In the genomic region with DNA sequence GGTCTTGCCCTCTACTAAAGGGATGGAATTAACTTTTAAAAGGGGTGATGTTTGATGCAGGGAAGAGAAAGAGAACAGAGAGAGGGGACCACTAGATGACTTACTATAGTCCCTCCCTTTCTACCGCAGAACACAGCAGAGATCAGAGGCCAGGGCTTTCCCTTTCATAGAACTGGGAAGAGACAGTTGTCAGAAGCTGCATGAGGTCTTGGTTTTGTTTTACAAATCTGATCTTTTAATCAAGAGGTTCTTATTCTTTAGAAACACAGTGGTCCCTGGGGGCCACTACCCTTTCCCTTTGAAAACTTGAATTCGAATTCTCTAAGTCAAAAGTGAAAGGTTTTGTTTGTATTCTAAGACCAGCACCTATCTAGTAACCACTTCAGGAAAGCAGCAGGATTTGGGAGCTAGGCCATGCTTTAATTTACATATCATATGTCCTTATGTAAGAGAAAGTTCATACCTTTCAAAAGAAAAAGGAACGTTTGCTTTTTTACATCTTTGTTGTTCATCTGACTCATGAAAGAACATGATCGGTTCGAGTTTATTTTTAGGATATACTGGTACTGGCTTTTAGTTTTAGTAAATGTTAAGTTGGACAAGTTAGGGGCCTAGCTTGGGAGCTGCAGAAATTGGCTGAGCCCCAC, we compare ENCODE assay signal across 12 cellular contexts. TPM values are rescaled to one million over a fixed set of nuclear protein-coding genes. Genes with fewer than 3 reads are reported as not detected.
DNase-seq lines count a peak whose midpoint lies in the region; ATAC-seq and TF ChIP-seq lines count a peak whose summit lies in the region.
"Had no signal": no experiment of that assay in that cellular context is flagged by ENCODE, and none has a peak within 500 bp of the region (broad histone marks: within the 10 kb centered on the region; RNA-seq: fewer than 3 reads in every experiment).

No MANE protein-coding gene starts in this region.

- no peaks in the 10 kb centered on the region for H3K36me3 ChIP-seq in gastroesophageal sphincter

- peak overlapping the region; percentile 16 for H3K27ac Mint-ChIP-seq in activated CD4-positive, alpha-beta T cell treated with anti-CD3 and anti-CD28 coated beads for 36 hours
- H3K27ac Mint-ChIP-seq: progenitor cell of endocrine pancreas had no signal

- H3K4me3 ChIP-seq in gastroesophageal sphincter, result no peak overlapping the region

- CTCF ChIA-PET in activated CD4-positive, alpha-beta T cell treated with anti-CD3 and anti-CD28 coated beads for 36 hours (lab: Charles Lee), result interaction anchor here (0.7 to 7.6 kb wide), 9 partner anchors 8 to 471 kb away, joined by 3 to 58 read pairs (median 4); no protein-coding TSS in a partner anchor

- H3K27ac ChIP-seq in gastroesophageal sphincter, result peak overlapping the region; percentile 40 to 69 (median 67)

- intact Hi-C loops in activated CD4-positive, alpha-beta T cell treated with anti-CD3 and anti-CD28 coated beads for 36 hours (cut with DNase I, micrococcal nuclease), result loop anchor here in 1 of 2 experiments (10.0 kb wide), 1 partner anchor 1023 kb away; no protein-coding TSS in a partner anchor

- WGBS in gastroesophageal sphincter (ENCODE audit: low coverage in 1 of 2), 2 donors, result 16 to 27% methylated on average over 5 of the region's 5 CpGs

- H3K9me3 ChIP-seq in gastroesophageal sphincter, result no peaks in the 10 kb centered on the region

- POLR2A ChIA-PET in activated CD4-positive, alpha-beta T cell treated with anti-CD3 and anti-CD28 coated beads for 36 hours (lab: Charles Lee), result no interaction called here

- H3K4me1 Mint-ChIP-seq in activated CD4-positive, alpha-beta T cell treated with anti-CD3 and anti-CD28 coated beads for 36 hours, result peaks cover 51% of the 10 kb centered on the region

- peaks cover 25% of the 10 kb centered on the region for H3K36me3 Mint-ChIP-seq in activated CD4-positive, alpha-beta T cell treated with anti-CD3 and anti-CD28 coated beads for 36 hours (ENCODE audit: low read depth)

- DNase-seq in activated CD4-positive, alpha-beta T cell treated with anti-CD3 and anti-CD28 coated beads for 36 hours, result no peak
- DNase-seq in activated CD4-positive, alpha-beta T cell treated with anti-CD3 and anti-CD28 coated beads for 1 hour, result no peak
- DNase-seq in smooth muscle cell of the brain vasculature (ENCODE audit: low read depth, low spot score) (peak; percentile 79), NCI-H748 (lab: John Stamatoyannopoulos, UW; ENCODE audit: unreplicated experiment) (no peak), NCI-H2227 (lab: John Stamatoyannopoulos, UW; ENCODE audit: unreplicated experiment) (no peak)
- DNase-seq: effector CD4-positive, alpha-beta T cell; NCI-H226; T-helper 1 cell had no signal

- ATAC-seq in activated CD4-positive, alpha-beta T cell treated with anti-CD3 and anti-CD28 coated beads for 36 hours, result peak; percentile 30
- ATAC-seq in gastroesophageal sphincter (no peak), HG02642 (IDR thresholded peaks at IDR 0.05; ENCODE audit: poor library complexity, unreplicated experiment) (no peak)

- no peaks in the 10 kb centered on the region for H3K27me3 Mint-ChIP-seq in activated CD4-positive, alpha-beta T cell treated with anti-CD3 and anti-CD28 coated beads for 36 hours
- H3K27me3 Mint-ChIP-seq: progenitor cell of endocrine pancreas had no signal

- H3K9me3 Mint-ChIP-seq in activated CD4-positive, alpha-beta T cell treated with anti-CD3 and anti-CD28 coated beads for 36 hours (ENCODE audit: low read depth), result no peaks in the 10 kb centered on the region

- H3K4me3 Mint-ChIP-seq in activated CD4-positive, alpha-beta T cell treated with anti-CD3 and anti-CD28 coated beads for 36 hours, result peak overlapping the region; percentile 22

- TF ChIP-seq CTCF in gastroesophageal sphincter (IDR thresholded peaks at IDR 0.05), result no peak

- no peak for TF ChIP-seq EP300 in gastroesophageal sphincter (IDR thresholded peaks at IDR 0.05)

- peaks cover 12 to 86% (median 29%) of the 10 kb centered on the region in 3 donors for H3K4me1 ChIP-seq in gastroesophageal sphincter

- no peaks in the 10 kb centered on the region for H3K27me3 ChIP-seq in gastroesophageal sphincter

- no peak for TF ChIP-seq POLR2A in gastroesophageal sphincter (IDR thresholded peaks at IDR 0.05)

TF ChIP-seq in PFSK-1, 5 proteins besides CTCF, POLR2A, EP300 and RAD21:
- TF ChIP-seq FOXP2 (optimal IDR thresholded peaks at IDR 0.05; ENCODE audit: borderline replicate concordance, extremely low read depth, extremely low read length, insufficient read depth) (no peak), POLR2AphosphoS5 (IDR thresholded peaks at IDR 0.05; ENCODE audit: low read depth, low read length) (0 out of 2 replicates have a peak, but pooled peaks have one; percentile 5)
TF ChIP-seq in PFSK-1: peak in this region for 1.

RNA-seq across cellular contexts. Expression of gene FBXL14, which starts 6.3 kb away (rescaled TPM):
- 10 to 100 TPM; 17.0 to 17.8 TPM for total RNA-seq in activated CD4-positive, alpha-beta T cell treated with anti-CD3 and anti-CD28 coated beads for 36 hours
- 57.2 TPM for polyA plus RNA-seq in PFSK-1 (2012; ENCODE audit: insufficient read length, low read depth)
- 10 to 100 TPM; 10.9 to 16.4 (median 13.1) TPM for total RNA-seq in gastroesophageal sphincter

RNA-seq across cellular contexts. Expression of gene WNT5B, which starts 41.0 kb away (rescaled TPM):
- not detected for total RNA-seq in activated CD4-positive, alpha-beta T cell treated with anti-CD3 and anti-CD28 coated beads for 36 hours
- polyA plus RNA-seq in PFSK-1 (2012; ENCODE audit: insufficient read length, low read depth), result 8.5 TPM
- total RNA-seq in gastroesophageal sphincter, result 10 to 100 TPM in 3 of 4 donors, 1 to 10 TPM in 1; 9.4 to 76.5 (median 26.3) TPM

Comparison
In these comparisons a context has a peak if more than half of its experiments do, and no peak if none do; other contexts are left out.
1. RNA of gene WNT5B, which starts 41.0 kb away (total RNA-seq): 9.4 to 76.5 TPM in gastroesophageal sphincter; not detected in activated CD4-positive, alpha-beta T cell treated with anti-CD3 and anti-CD28 coated beads for 36 hours; every median in the first group is over 4 times any median in the second.